Comparison of ENCODE assay signal across 11 cellular contexts in the genomic region with DNA sequence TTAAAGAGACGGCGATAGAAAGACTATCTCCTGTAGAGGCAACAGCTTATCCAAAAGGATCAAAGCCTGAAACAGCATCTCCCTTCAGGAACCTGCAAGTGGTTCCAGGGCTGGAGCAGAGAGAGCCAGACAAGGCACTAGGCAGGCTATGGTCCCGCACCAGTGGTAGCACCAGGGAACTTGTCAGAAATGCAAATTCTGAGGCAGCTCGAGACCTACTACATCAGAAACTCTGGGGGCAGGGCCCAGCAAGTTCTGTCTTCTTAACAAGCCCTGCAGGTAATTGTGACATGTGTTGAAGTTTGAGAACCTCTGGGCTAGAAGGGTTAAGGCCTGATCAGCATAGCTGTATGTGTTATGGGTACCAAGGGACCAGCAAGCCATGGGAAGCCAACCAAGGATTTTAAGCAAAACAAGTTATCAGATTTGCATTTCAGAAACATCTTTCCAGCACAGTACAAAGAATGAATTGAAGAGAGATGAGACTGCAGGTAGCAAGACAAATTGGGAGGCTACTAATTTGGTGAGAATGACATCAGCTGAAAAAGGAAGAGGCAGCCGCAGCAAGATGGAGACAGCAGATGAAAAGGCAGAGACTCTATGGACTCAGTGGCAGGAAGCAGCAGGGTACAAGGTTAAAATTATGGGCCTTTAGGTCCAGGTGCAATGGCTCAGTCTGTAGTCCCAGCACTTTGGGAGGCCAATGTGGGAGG.
A peak's percentile ranks its signal among the peaks of the same experiment; 100 is the strongest.
DNase-seq lines count a peak whose midpoint lies in the region; ATAC-seq and TF ChIP-seq lines count a peak whose summit lies in the region.
"Had no signal": no experiment of that assay in that cellular context is flagged by ENCODE, and none has a peak within 500 bp of the region (broad histone marks: within the 10 kb centered on the region; RNA-seq: fewer than 3 reads in every experiment).

No MANE protein-coding gene starts in this region.

- TF ChIP-seq CTCF in GM12864 (IDR thresholded peaks at IDR 0.05; ENCODE audit: low read depth, low read length, missing control alignments) = no peak

- no peak overlapping the region for H3K4me3 ChIP-seq in GM12864 (ENCODE audit: low read depth, low read length)

- DNase-seq in GM12864 (ENCODE audit: low read depth) (peak; percentile 31), astrocyte of the hippocampus (ENCODE audit: low read depth, low spot score) (peak; percentile 15), SW480 (ENCODE audit: low spot score) (no peak), globus pallidus (ENCODE audit: low spot score) (no peak), HuH-7 (ENCODE audit: low spot score) (no peak), NCI-H82 treated with DMSO at 0.1 percent for 48 hours (lab: John Stamatoyannopoulos, UW; ENCODE audit: unreplicated experiment) (no peak)
- DNase-seq: activated CD4-positive, CD25-positive, alpha-beta regulatory T cell; DND-41; effector CD4-positive, alpha-beta T cell had no signal

- ATAC-seq in GM19468 (IDR thresholded peaks at IDR 0.05; ENCODE audit: extremely low read depth, unreplicated experiment) = peak; percentile 80
- ATAC-seq in HG03108 (IDR thresholded peaks at IDR 0.05; ENCODE audit: unreplicated experiment) = peak; percentile 98

Comparison
In these comparisons a context has a peak if more than half of its experiments do, and no peak if none do; other contexts are left out.
1. DNase-seq: peak in GM12864 (single experiment) and astrocyte of the hippocampus (single experiment); none in SW480 (single experiment), globus pallidus (single experiment), HuH-7 (single experiment) and NCI-H82 treated with DMSO at 0.1 percent for 48 hours (single experiment).